In the genomic region with DNA sequence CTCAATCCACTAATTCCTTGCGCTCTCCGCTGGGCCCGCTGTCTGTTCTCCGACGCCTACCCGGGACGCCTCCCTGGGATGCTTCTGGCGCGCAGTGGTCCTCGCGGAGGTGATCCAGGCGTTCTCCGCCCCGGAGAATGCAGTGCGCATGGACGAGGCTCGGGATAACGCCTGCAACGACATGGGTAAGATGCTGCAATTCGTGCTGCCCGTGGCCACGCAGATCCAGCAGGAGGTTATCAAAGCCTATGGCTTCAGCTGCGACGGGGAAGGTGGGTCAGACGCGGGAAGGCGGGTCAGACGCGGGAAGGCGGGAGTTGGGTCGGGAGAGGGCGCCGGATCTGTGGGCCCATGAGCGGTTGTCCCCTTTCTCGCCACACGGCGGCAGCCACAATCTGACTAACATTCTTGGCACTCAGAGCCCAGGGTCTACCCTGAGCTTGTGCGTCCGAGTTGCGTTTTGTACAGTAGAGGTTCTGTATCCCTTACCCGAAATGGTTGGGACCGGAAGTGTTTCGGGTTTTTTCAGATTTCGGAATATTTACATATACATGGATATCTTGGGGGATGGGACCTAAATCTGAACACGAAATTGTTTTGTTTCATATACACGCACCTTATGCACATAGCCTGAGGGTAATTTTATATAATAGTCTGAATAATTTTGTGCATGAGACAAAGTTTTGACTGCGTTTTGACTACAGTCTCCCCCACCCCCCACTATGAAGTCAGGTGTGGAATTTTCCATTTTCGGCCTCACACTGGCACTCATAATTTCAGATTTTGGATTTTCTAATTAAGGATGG, we compare ENCODE assay signal across 1 cellular context.
TF ChIP-seq lines count a peak whose summit lies in the region.

No MANE protein-coding gene starts in this region.

TF ChIP-seq in HepG2, 621 proteins besides CTCF, POLR2A, EP300 and RAD21 (continued from another document and continues in another):
- TF ChIP-seq, protein P1, sequence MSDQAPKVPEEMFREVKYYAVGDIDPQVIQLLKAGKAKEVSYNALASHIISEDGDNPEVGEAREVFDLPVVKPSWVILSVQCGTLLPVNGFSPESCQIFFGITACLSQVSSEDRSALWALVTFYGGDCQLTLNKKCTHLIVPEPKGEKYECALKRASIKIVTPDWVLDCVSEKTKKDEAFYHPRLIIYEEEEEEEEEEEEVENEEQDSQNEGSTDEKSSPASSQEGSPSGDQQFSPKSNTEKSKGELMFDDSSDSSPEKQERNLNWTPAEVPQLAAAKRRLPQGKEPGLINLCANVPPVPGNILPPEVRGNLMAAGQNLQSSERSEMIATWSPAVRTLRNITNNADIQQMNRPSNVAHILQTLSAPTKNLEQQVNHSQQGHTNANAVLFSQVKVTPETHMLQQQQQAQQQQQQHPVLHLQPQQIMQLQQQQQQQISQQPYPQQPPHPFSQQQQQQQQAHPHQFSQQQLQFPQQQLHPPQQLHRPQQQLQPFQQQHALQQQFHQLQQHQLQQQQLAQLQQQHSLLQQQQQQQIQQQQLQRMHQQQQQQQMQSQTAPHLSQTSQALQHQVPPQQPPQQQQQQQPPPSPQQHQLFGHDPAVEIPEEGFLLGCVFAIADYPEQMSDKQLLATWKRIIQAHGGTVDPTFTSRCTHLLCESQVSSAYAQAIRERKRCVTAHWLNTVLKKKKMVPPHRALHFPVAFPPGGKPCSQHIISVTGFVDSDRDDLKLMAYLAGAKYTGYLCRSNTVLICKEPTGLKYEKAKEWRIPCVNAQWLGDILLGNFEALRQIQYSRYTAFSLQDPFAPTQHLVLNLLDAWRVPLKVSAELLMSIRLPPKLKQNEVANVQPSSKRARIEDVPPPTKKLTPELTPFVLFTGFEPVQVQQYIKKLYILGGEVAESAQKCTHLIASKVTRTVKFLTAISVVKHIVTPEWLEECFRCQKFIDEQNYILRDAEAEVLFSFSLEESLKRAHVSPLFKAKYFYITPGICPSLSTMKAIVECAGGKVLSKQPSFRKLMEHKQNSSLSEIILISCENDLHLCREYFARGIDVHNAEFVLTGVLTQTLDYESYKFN (CRISPR knock-in tag; conservative IDR thresholded peaks at IDR 0.05): peak; percentile 25; the same call in 1 of the 2 replicates
- peak; percentile 79 for TF ChIP-seq SRF (IDR thresholded peaks at IDR 0.05; ENCODE audit: low read depth, low read length)
- TF ChIP-seq PCBP1 (IDR thresholded peaks at IDR 0.05; ENCODE audit: borderline replicate concordance, low read depth, low read length): no peak
- TF ChIP-seq RFX1 (IDR thresholded peaks at IDR 0.05): no peak
- TF ChIP-seq, protein P2, sequence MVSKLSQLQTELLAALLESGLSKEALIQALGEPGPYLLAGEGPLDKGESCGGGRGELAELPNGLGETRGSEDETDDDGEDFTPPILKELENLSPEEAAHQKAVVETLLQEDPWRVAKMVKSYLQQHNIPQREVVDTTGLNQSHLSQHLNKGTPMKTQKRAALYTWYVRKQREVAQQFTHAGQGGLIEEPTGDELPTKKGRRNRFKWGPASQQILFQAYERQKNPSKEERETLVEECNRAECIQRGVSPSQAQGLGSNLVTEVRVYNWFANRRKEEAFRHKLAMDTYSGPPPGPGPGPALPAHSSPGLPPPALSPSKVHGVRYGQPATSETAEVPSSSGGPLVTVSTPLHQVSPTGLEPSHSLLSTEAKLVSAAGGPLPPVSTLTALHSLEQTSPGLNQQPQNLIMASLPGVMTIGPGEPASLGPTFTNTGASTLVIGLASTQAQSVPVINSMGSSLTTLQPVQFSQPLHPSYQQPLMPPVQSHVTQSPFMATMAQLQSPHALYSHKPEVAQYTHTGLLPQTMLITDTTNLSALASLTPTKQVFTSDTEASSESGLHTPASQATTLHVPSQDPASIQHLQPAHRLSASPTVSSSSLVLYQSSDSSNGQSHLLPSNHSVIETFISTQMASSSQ (IDR thresholded peaks at IDR 0.05; ENCODE audit: low read depth): no peak
- TF ChIP-seq, protein P2 (CRISPR knock-in tag; IDR thresholded peaks at IDR 0.05; ENCODE audit: borderline replicate concordance): 0 out of 2 replicates have a peak, but pooled peaks have one; percentile 63
- no peak for TF ChIP-seq ZNF878 (CRISPR knock-in tag; IDR thresholded peaks at IDR 0.05)
- TF ChIP-seq NFE2 (CRISPR knock-in tag; IDR thresholded peaks at IDR 0.05): no peak
- TF ChIP-seq ZNF607 (CRISPR knock-in tag; IDR thresholded peaks at IDR 0.05; ENCODE audit: borderline replicate concordance): peak; percentile 92
- no peak for TF ChIP-seq MED8 (CRISPR knock-in tag; IDR thresholded peaks at IDR 0.05; ENCODE audit: insufficient replicate concordance)
- TF ChIP-seq, protein P3, sequence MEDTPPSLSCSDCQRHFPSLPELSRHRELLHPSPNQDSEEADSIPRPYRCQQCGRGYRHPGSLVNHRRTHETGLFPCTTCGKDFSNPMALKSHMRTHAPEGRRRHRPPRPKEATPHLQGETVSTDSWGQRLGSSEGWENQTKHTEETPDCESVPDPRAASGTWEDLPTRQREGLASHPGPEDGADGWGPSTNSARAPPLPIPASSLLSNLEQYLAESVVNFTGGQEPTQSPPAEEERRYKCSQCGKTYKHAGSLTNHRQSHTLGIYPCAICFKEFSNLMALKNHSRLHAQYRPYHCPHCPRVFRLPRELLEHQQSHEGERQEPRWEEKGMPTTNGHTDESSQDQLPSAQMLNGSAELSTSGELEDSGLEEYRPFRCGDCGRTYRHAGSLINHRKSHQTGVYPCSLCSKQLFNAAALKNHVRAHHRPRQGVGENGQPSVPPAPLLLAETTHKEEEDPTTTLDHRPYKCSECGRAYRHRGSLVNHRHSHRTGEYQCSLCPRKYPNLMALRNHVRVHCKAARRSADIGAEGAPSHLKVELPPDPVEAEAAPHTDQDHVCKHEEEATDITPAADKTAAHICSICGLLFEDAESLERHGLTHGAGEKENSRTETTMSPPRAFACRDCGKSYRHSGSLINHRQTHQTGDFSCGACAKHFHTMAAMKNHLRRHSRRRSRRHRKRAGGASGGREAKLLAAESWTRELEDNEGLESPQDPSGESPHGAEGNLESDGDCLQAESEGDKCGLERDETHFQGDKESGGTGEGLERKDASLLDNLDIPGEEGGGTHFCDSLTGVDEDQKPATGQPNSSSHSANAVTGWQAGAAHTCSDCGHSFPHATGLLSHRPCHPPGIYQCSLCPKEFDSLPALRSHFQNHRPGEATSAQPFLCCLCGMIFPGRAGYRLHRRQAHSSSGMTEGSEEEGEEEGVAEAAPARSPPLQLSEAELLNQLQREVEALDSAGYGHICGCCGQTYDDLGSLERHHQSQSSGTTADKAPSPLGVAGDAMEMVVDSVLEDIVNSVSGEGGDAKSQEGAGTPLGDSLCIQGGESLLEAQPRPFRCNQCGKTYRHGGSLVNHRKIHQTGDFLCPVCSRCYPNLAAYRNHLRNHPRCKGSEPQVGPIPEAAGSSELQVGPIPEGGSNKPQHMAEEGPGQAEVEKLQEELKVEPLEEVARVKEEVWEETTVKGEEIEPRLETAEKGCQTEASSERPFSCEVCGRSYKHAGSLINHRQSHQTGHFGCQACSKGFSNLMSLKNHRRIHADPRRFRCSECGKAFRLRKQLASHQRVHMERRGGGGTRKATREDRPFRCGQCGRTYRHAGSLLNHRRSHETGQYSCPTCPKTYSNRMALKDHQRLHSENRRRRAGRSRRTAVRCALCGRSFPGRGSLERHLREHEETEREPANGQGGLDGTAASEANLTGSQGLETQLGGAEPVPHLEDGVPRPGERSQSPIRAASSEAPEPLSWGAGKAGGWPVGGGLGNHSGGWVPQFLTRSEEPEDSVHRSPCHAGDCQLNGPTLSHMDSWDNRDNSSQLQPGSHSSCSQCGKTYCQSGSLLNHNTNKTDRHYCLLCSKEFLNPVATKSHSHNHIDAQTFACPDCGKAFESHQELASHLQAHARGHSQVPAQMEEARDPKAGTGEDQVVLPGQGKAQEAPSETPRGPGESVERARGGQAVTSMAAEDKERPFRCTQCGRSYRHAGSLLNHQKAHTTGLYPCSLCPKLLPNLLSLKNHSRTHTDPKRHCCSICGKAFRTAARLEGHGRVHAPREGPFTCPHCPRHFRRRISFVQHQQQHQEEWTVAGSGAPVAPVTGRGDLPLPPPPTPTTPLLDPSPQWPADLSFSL (CRISPR knock-in tag; IDR thresholded peaks at IDR 0.05): no peak
- TF ChIP-seq TAF15 (IDR thresholded peaks at IDR 0.05; ENCODE audit: low read depth, low read length, poor library complexity, severe bottlenecking): peak; percentile 5
- TF ChIP-seq GATAD2A (CRISPR knock-in tag; IDR thresholded peaks at IDR 0.05): 0 out of 2 replicates have a peak, but pooled peaks have one; percentile 37
- TF ChIP-seq ZNF335 (CRISPR knock-in tag; IDR thresholded peaks at IDR 0.05): no peak
- TF ChIP-seq, protein P4, sequence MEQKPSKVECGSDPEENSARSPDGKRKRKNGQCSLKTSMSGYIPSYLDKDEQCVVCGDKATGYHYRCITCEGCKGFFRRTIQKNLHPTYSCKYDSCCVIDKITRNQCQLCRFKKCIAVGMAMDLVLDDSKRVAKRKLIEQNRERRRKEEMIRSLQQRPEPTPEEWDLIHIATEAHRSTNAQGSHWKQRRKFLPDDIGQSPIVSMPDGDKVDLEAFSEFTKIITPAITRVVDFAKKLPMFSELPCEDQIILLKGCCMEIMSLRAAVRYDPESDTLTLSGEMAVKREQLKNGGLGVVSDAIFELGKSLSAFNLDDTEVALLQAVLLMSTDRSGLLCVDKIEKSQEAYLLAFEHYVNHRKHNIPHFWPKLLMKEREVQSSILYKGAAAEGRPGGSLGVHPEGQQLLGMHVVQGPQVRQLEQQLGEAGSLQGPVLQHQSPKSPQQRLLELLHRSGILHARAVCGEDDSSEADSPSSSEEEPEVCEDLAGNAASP (CRISPR knock-in tag; IDR thresholded peaks at IDR 0.05; ENCODE audit: borderline replicate concordance): no peak
- TF ChIP-seq ZSCAN25 (CRISPR knock-in tag; IDR thresholded peaks at IDR 0.05): 0 out of 2 replicates have a peak, but pooled peaks have one; percentile 48
- TF ChIP-seq, protein P5, sequence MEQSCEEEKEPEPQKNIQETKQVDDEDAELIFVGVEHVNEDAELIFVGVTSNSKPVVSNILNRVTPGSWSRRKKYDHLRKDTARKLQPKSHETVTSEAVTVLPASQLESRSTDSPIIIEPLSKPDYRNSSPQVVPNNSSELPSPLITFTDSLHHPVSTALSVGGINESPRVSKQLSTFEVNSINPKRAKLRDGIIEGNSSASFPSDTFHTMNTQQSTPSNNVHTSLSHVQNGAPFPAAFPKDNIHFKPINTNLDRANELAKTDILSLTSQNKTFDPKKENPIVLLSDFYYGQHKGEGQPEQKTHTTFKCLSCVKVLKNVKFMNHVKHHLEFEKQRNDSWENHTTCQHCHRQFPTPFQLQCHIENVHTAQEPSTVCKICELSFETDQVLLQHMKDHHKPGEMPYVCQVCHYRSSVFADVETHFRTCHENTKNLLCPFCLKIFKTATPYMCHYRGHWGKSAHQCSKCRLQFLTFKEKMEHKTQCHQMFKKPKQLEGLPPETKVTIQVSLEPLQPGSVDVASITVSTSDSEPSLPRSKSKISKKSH (CRISPR knock-in tag; IDR thresholded peaks at IDR 0.05; ENCODE audit: borderline replicate concordance): no peak
- TF ChIP-seq, protein P6, sequence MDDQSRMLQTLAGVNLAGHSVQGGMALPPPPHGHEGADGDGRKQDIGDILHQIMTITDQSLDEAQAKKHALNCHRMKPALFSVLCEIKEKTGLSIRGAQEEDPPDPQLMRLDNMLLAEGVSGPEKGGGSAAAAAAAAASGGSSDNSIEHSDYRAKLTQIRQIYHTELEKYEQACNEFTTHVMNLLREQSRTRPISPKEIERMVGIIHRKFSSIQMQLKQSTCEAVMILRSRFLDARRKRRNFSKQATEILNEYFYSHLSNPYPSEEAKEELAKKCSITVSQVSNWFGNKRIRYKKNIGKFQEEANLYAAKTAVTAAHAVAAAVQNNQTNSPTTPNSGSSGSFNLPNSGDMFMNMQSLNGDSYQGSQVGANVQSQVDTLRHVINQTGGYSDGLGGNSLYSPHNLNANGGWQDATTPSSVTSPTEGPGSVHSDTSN (CRISPR knock-in tag; IDR thresholded peaks at IDR 0.05; ENCODE audit: borderline replicate concordance): no peak
- TF ChIP-seq ZNF747 (CRISPR knock-in tag; IDR thresholded peaks at IDR 0.05; ENCODE audit: borderline replicate concordance): 0 out of 2 replicates have a peak, but pooled peaks have one; percentile 24
- peak; percentile 61 for TF ChIP-seq GABPB1 (CRISPR knock-in tag; IDR thresholded peaks at IDR 0.05)
- TF ChIP-seq MBD4 (IDR thresholded peaks at IDR 0.05; ENCODE audit: borderline replicate concordance, low read length): no peak
- TF ChIP-seq GTF2F1 (IDR thresholded peaks at IDR 0.05; ENCODE audit: low read length): no peak
- TF ChIP-seq ZNF33B (CRISPR knock-in tag; IDR thresholded peaks at IDR 0.05): no peak; the same call in 1 of the 2 replicates
- TF ChIP-seq HNF4G (IDR thresholded peaks at IDR 0.05; ENCODE audit: borderline replicate concordance, low read depth, low read length): no peak
- TF ChIP-seq HNF4G (CRISPR knock-in tag; IDR thresholded peaks at IDR 0.05; ENCODE audit: borderline replicate concordance, low read depth): peak; percentile 38; the same call in 1 of the 2 replicates
- TF ChIP-seq, protein P7, sequence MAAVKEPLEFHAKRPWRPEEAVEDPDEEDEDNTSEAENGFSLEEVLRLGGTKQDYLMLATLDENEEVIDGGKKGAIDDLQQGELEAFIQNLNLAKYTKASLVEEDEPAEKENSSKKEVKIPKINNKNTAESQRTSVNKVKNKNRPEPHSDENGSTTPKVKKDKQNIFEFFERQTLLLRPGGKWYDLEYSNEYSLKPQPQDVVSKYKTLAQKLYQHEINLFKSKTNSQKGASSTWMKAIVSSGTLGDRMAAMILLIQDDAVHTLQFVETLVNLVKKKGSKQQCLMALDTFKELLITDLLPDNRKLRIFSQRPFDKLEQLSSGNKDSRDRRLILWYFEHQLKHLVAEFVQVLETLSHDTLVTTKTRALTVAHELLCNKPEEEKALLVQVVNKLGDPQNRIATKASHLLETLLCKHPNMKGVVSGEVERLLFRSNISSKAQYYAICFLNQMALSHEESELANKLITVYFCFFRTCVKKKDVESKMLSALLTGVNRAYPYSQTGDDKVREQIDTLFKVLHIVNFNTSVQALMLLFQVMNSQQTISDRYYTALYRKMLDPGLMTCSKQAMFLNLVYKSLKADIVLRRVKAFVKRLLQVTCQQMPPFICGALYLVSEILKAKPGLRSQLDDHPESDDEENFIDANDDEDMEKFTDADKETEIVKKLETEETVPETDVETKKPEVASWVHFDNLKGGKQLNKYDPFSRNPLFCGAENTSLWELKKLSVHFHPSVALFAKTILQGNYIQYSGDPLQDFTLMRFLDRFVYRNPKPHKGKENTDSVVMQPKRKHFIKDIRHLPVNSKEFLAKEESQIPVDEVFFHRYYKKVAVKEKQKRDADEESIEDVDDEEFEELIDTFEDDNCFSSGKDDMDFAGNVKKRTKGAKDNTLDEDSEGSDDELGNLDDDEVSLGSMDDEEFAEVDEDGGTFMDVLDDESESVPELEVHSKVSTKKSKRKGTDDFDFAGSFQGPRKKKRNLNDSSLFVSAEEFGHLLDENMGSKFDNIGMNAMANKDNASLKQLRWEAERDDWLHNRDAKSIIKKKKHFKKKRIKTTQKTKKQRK (IDR thresholded peaks at IDR 0.05; ENCODE audit: low read length): no peak
- 0 out of 2 replicates have a peak, but pooled peaks have one; percentile 3 for TF ChIP-seq CEBPG (CRISPR knock-in tag; IDR thresholded peaks at IDR 0.05)
